8 cellular contexts compared by ENCODE assay signal in the genomic region with DNA sequence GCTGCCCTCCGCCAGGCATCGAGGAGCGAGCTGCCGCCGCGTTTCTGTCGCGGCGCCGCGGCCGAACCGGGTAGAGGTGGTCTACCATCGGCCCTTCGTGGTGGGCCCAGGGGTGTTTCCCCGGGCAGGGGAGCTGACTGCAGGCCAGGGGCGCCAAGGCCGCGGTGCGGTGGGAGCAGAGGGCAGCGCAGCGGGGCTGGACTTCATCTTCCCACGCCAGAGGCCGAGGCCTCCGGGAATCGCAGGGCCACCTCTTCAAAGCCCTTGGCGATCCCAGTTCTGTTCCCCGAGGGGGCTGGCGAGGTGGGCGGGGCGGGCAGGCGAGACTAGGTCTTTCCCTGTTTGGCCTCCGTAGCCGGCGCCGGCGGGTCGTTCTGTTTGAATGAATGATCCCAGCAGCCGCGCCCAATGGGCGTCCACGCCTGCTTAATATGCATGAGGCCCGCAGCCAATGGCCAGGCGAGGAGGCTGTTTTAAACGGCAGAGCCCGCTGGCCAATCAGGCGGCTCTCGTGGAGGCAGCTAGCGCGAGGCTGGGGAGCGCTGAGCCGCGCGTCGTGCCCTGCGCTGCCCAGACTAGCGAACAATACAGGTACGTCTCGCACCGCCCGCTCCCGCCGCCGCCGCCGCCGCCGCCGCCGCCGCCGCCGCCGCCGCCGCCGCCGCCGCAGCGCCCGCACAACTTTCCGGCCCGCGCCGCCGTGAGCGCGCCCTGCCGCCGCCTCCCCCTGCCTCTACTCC. TPM values are rescaled to one million over a fixed set of nuclear protein-coding genes. Genes with fewer than 3 reads are reported as not detected.
DNase-seq lines count a peak whose midpoint lies in the region; ATAC-seq and TF ChIP-seq lines count a peak whose summit lies in the region.

A gene (plus strand): TSS at position 550 of the 740 bp plus-strand sequence. CDS start 2,265 bp downstream, outside the sequence.

- no peak within 1 kb of the TSS for H3K27ac ChIP-seq in right cardiac atrium (ENCODE audit: low read length)
- no peak within 1 kb of the TSS for H3K27ac ChIP-seq in vagina

- intact Hi-C loops in T-helper 1 cell treated with Interleukin-12 subunit alpha and Interleukin-12 subunit beta and Interleukin-4 antibody, amounts not matched to agents 30 ng/mL and 1 ng/mL, for 36 hours (cut with micrococcal nuclease) = loop anchor here (1.0 to 5.0 kb wide), 9 partner anchors 85 to 1849 kb away; a partner anchor contains a TSS
- intact Hi-C loops in right cardiac atrium (cut with DNase I) (no loop called here), vagina (cut with DNase I) (no loop called here)

- no peaks in the 10 kb centered on the region for H3K4me1 ChIP-seq in right cardiac atrium (ENCODE audit: control insufficient read depth, insufficient read depth, low read length)
- H3K4me1 ChIP-seq in vagina = no peaks in the 10 kb centered on the region

- H3K27me3 ChIP-seq in right cardiac atrium (ENCODE audit: control insufficient read depth, insufficient read depth) = no peaks in the 10 kb centered on the region
- H3K27me3 ChIP-seq in vagina = no peaks in the 10 kb centered on the region

- peak within 1 kb of the TSS; percentile 91 for H3K4me3 ChIP-seq in right cardiac atrium (ENCODE audit: low read length)
- peak within 1 kb of the TSS; percentile 46 to 53 for H3K4me3 ChIP-seq in vagina

- peak; percentile 96 for DNase-seq in NCI-H146 (lab: John Stamatoyannopoulos, UW)
- DNase-seq in amniotic stem cell (lab: John Stamatoyannopoulos, UW) = peak; percentile 66
- DNase-seq in right cardiac atrium = peak; percentile 86 to 94 (median 90)
- DNase-seq in putamen (ENCODE audit: low spot score) = peak; percentile 56
- no peak for DNase-seq in vagina (ENCODE audit: extremely low spot score in 2 of 2)

- peak; percentile 96 for ATAC-seq in HG02870 (IDR thresholded peaks at IDR 0.05; ENCODE audit: unreplicated experiment)
- peak; percentile 98 to 99 for ATAC-seq in right cardiac atrium

- WGBS in right cardiac atrium = under 1% methylated on average over 71 of the region's 90 CpGs

- TF ChIP-seq CTCF in vagina (IDR thresholded peaks at IDR 0.05) = no peak

- TF ChIP-seq POLR2A in GM15510 (IDR thresholded peaks at IDR 0.05; ENCODE audit: borderline replicate concordance, extremely low read depth, insufficient read length) (peak; percentile 45), vagina (IDR thresholded peaks at IDR 0.05) (peak in 1 of 2 donors; percentile 20)

- H3K36me3 ChIP-seq in vagina = no peaks in the 10 kb centered on the region

- no peaks in the 10 kb centered on the region for H3K9me3 ChIP-seq in right cardiac atrium (ENCODE audit: control insufficient read depth, low read length)
- no peaks in the 10 kb centered on the region for H3K9me3 ChIP-seq in vagina

RNA-seq across cellular contexts. Expression of the gene that starts here (rescaled TPM):
- 25.3 and 25.4 TPM in 2 replicates for total RNA-seq in T-helper 1 cell treated with Interleukin-12 subunit alpha and Interleukin-12 subunit beta and Interleukin-4 antibody, amounts not matched to agents 30 ng/mL and 1 ng/mL, for 36 hours
- total RNA-seq in right cardiac atrium (1 to 10 TPM; 2.3 to 5.7 (median 4.0) TPM), vagina (1.7 TPM)
- 3.9 TPM for polyA plus RNA-seq in right cardiac atrium

Comparison
In these comparisons a context has a peak if more than half of its experiments do, and no peak if none do; other contexts are left out.
1. DNase-seq: peak in NCI-H146 (single experiment), amniotic stem cell (single experiment), right cardiac atrium (3 of 3) and putamen (single experiment); none in vagina (0 of 2).